19 cellular contexts compared by ENCODE assay signal in the genomic region with DNA sequence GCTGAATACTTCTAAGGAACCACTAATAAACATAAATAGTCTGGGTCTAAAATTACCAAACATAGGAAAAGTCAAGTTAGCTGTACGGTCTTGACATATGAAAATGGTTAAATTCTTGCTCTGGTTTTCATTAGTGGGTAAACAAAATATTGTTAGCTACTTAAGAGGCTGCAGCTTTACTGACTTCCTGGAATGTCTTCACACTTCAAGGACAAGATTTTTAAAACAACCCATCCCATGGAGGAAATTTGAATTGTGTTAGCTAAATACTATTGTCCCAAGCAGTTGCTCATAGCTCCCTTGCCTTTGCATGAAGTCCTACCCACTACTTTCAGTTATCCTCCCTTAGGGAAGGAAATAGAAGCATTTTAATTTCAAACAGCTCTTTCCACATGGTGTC.
DNase-seq lines count a peak whose midpoint lies in the region; ATAC-seq, FAIRE-seq and TF ChIP-seq lines count a peak whose summit lies in the region.
"Had no signal": no experiment of that assay in that cellular context is flagged by ENCODE, and none has a peak within 500 bp of the region (broad histone marks: within the 10 kb centered on the region; RNA-seq: fewer than 3 reads in every experiment).

No MANE protein-coding gene starts in this region.

- peaks cover 15% of the 10 kb centered on the region for H3K4me1 ChIP-seq in mesodermal cell (ENCODE audit: control insufficient read depth, insufficient read depth, low read length, poor library complexity, severe bottlenecking)

- no CpG with 5 or more reads among the region's 1 CpG for WGBS in mesodermal cell (ENCODE audit: insufficient coverage in 2 of 2), 2 experiments

- no peak overlapping the region for H3K27ac Mint-ChIP-seq in mesothelial cell of epicardium
- H3K27ac Mint-ChIP-seq: activated CD4-positive, alpha-beta T cell treated with anti-CD3 and anti-CD28 coated beads, Interleukin-2, amount 10 ng/mL, durations not matched to agents 24 days and 14 days; GM23338 had no signal

- no peaks in the 10 kb centered on the region for H3K9me3 ChIP-seq in mesodermal cell (ENCODE audit: control insufficient read depth, low read length)
- H3K9me3 ChIP-seq: adrenal gland had no signal

- peaks cover 19% of the 10 kb centered on the region for H3K4me1 Mint-ChIP-seq in mesothelial cell of epicardium

- no peak overlapping the region for H3K4me3 Mint-ChIP-seq in mesothelial cell of epicardium
- H3K4me3 Mint-ChIP-seq: activated CD4-positive, alpha-beta T cell treated with anti-CD3 and anti-CD28 coated beads, Interleukin-2, amount 10 ng/mL, durations not matched to agents 24 days and 14 days; GM23338 had no signal

- H3K4me3 ChIP-seq in HFF-Myc (replicated peaks; ENCODE audit: low read depth, low read length), result no peak overlapping the region
- H3K4me3 ChIP-seq in mesodermal cell (ENCODE audit: extremely low read depth, insufficient read depth, low read length, poor library complexity, severe bottlenecking), result no peak overlapping the region
- H3K4me3 ChIP-seq: adrenal gland, GM23338 had no signal

- peak overlapping the region; percentile 10 for H3K27ac ChIP-seq in mesodermal cell (ENCODE audit: low read depth, low read length, severe bottlenecking)

- TF ChIP-seq CTCF in AG09319 (IDR thresholded peaks at IDR 0.05; ENCODE audit: low read depth, low read length), result no peak
- no peak for TF ChIP-seq CTCF in HFF-Myc (IDR thresholded peaks at IDR 0.05; ENCODE audit: low read depth, low read length, missing control alignments)
- TF ChIP-seq CTCF in mesothelial cell of epicardium (IDR thresholded peaks at IDR 0.05; ENCODE audit: unreplicated experiment), result no peak

- H3K9me3 Mint-ChIP-seq in mesothelial cell of epicardium, result no peaks in the 10 kb centered on the region
- H3K9me3 Mint-ChIP-seq: activated CD4-positive, alpha-beta T cell treated with anti-CD3 and anti-CD28 coated beads, Interleukin-2, amount 10 ng/mL, durations not matched to agents 24 days and 14 days had no signal

- DNase-seq in AG09319 (ENCODE audit: extremely low read depth, low read depth) (peak; percentile 62), HFF-Myc (ENCODE audit: extremely low read depth, low read depth) (peak; percentile 46), mesothelial cell of epicardium (ENCODE audit: low spot score in 2 of 2, unreplicated experiment in 2 of 2) (no peak)
- no peak for DNase-seq in activated CD4-positive, CD25-positive, alpha-beta regulatory T cell (lab: John Stamatoyannopoulos, UW)
- DNase-seq: activated CD4-positive, alpha-beta T cell treated with anti-CD3 and anti-CD28 coated beads, Interleukin-2, amount 10 ng/mL, durations not matched to agents 24 days and 14 days; activated CD8-positive, alpha-beta memory T cell treated with anti-CD3 and anti-CD28 coated beads, Interleukin-2, amount 50 U/mL, for 4 hours; activated effector memory CD4-positive, alpha-beta T cell treated with Interleukin-2 at 50 U/mL for 16 hours; caudate nucleus; midbrain; NCI-H1105; NCI-H524; retina had no signal

- H3K36me3 ChIP-seq in mesodermal cell (ENCODE audit: control insufficient read depth, insufficient read depth, low read length), result peaks cover 16% of the 10 kb centered on the region
- H3K36me3 ChIP-seq: adrenal gland had no signal

- peak; percentile 69 for FAIRE-seq in endometrium (lab: Jason Lieb, UNC)
- FAIRE-seq: GM19239 had no signal

- H3K36me3 Mint-ChIP-seq in mesothelial cell of epicardium, result peaks cover 16% of the 10 kb centered on the region

- ATAC-seq in HG02884 (IDR thresholded peaks at IDR 0.05; ENCODE audit: unreplicated experiment), result no peak
- no peak for ATAC-seq in GM18517 (IDR thresholded peaks at IDR 0.05; ENCODE audit: unreplicated experiment)
- ATAC-seq: GM23338 had no signal

- no peaks in the 10 kb centered on the region for H3K27me3 Mint-ChIP-seq in mesothelial cell of epicardium (ENCODE audit: low read depth)
- H3K27me3 Mint-ChIP-seq: activated CD4-positive, alpha-beta T cell treated with anti-CD3 and anti-CD28 coated beads, Interleukin-2, amount 10 ng/mL, durations not matched to agents 24 days and 14 days had no signal

Comparison
In these comparisons a context has a peak if more than half of its experiments do, and no peak if none do; other contexts are left out.
1. DNase-seq: peak in AG09319 (single experiment) and HFF-Myc (single experiment); none in mesothelial cell of epicardium (0 of 2) and activated CD4-positive, CD25-positive, alpha-beta regulatory T cell (0 of 4).